In genomic region chr7:71206183-71206582, GRCh38 we compare ENCODE assay signal across 31 cellular contexts.
"Had no signal": no experiment of that assay in that cellular context is flagged by ENCODE, and none has a peak within 500 bp of the region (broad histone marks: within the 10 kb centered on the region; RNA-seq: fewer than 3 reads in every experiment).

No MANE protein-coding gene starts in this region.

- H3K27me3 ChIP-seq: ascending aorta, brain microvascular endothelial cell, esophagus squamous epithelium, gastroesophageal sphincter had no signal

- H3K9me3 ChIP-seq: esophagus squamous epithelium, gastroesophageal sphincter had no signal

- H3K36me3 ChIP-seq: ascending aorta, brain microvascular endothelial cell, esophagus squamous epithelium, gastroesophageal sphincter, WERI-Rb-1 had no signal

- H3K27me3 Mint-ChIP-seq: activated CD4-positive, alpha-beta memory T cell treated with anti-CD3 and anti-CD28 coated beads, Interleukin-2, amount 10 ng/mL, durations not matched to agents 7 days and 5 days; activated CD4-positive, alpha-beta T cell treated with anti-CD3 and anti-CD28 coated beads for 36 hours; activated CD4-positive, alpha-beta T cell treated with anti-CD3 and anti-CD28 coated beads, Interleukin-2, amount 10 ng/mL, durations not matched to agents 24 days and 14 days; activated naive CD4-positive, alpha-beta T cell treated with anti-CD3 and anti-CD28 coated beads, Interleukin-2, amount 10 ng/mL, durations not matched to agents 7 days and 5 days; activated naive CD8-positive, alpha-beta T cell treated with anti-CD3 and anti-CD28 coated beads, Interleukin-2, amount 10 ng/mL, durations not matched to agents 7 days and 5 days; activated T-cell treated with anti-CD3 and anti-CD28 coated beads, Interleukin-2, amount 50 U/mL, for 24 hours; effector memory CD8-positive, alpha-beta T cell; T-helper 17 cell had no signal

- H3K4me3 Mint-ChIP-seq: activated CD4-positive, alpha-beta memory T cell treated with anti-CD3 and anti-CD28 coated beads, Interleukin-2, amount 10 ng/mL, durations not matched to agents 7 days and 5 days; activated CD4-positive, alpha-beta T cell treated with anti-CD3 and anti-CD28 coated beads for 36 hours; activated CD4-positive, alpha-beta T cell treated with anti-CD3 and anti-CD28 coated beads, Interleukin-2, amount 10 ng/mL, durations not matched to agents 24 days and 14 days; activated naive CD4-positive, alpha-beta T cell treated with anti-CD3 and anti-CD28 coated beads, Interleukin-2, amount 10 ng/mL, durations not matched to agents 7 days and 5 days; activated naive CD8-positive, alpha-beta T cell treated with anti-CD3 and anti-CD28 coated beads, Interleukin-2, amount 10 ng/mL, durations not matched to agents 7 days and 5 days; activated T-cell treated with anti-CD3 and anti-CD28 coated beads, Interleukin-2, amount 50 U/mL, for 24 hours; activated T-cell treated with anti-CD3 and anti-CD28 coated beads, Interleukin-2, amount 50 U/mL, for 72 hours; effector memory CD8-positive, alpha-beta T cell; T-helper 17 cell; T-helper 2 cell treated with Interferon-gamma antibody and Interleukin-4, amounts not matched to agents 5 μg/mL and 100 μg/mL, for 36 hours had no signal

- DNase-seq: activated CD4-positive, alpha-beta memory T cell treated with anti-CD3 and anti-CD28 coated beads, Interleukin-2, amount 10 ng/mL, durations not matched to agents 7 days and 5 days; activated CD4-positive, alpha-beta T cell treated with anti-CD3 and anti-CD28 coated beads for 36 hours; activated CD4-positive, alpha-beta T cell treated with anti-CD3 and anti-CD28 coated beads, Interleukin-2, amount 10 ng/mL, durations not matched to agents 24 days and 14 days; activated CD4-positive, alpha-beta T cell treated with anti-CD3 and anti-CD28 coated beads, Interleukin-2, amount 50 U/mL, for 4 hours; activated CD4-positive, CD25-positive, alpha-beta regulatory T cell; activated CD4-positive, CD25-positive, alpha-beta regulatory T cell treated with anti-CD3 and anti-CD28 coated beads, Interleukin-2, amount 50 U/mL, for 72 hours; activated CD8-positive, alpha-beta memory T cell treated with anti-CD3 and anti-CD28 coated beads, Interleukin-2, amount 50 U/mL, for 48 hours; activated gamma-delta T cell; activated naive CD4-positive, alpha-beta T cell; activated naive CD4-positive, alpha-beta T cell treated with anti-CD3 and anti-CD28 coated beads, Interleukin-2, amount 10 ng/mL, durations not matched to agents 7 days and 5 days; activated naive CD8-positive, alpha-beta T cell treated with anti-CD3 and anti-CD28 coated beads, Interleukin-2, amount 10 ng/mL, durations not matched to agents 7 days and 5 days; activated T-cell treated with anti-CD3 and anti-CD28 coated beads for 4 hours; activated T-cell treated with anti-CD3 and anti-CD28 coated beads, Interleukin-2, amount 50 U/mL, for 24 hours; activated T-cell treated with anti-CD3 and anti-CD28 coated beads, Interleukin-2, amount 50 U/mL, for 72 hours; brain microvascular endothelial cell; caudate nucleus; cortex of kidney; dermis blood vessel endothelial cell; effector CD4-positive, alpha-beta T cell; effector memory CD8-positive, alpha-beta T cell; esophagus squamous epithelium; foreskin melanocyte; T-helper 1 cell; T-helper 17 cell; T1000; WERI-Rb-1 had no signal

- H3K4me1 Mint-ChIP-seq: activated CD4-positive, alpha-beta memory T cell treated with anti-CD3 and anti-CD28 coated beads, Interleukin-2, amount 10 ng/mL, durations not matched to agents 7 days and 5 days; activated CD4-positive, alpha-beta T cell treated with anti-CD3 and anti-CD28 coated beads for 36 hours; activated CD4-positive, alpha-beta T cell treated with anti-CD3 and anti-CD28 coated beads, Interleukin-2, amount 10 ng/mL, durations not matched to agents 24 days and 14 days; activated naive CD4-positive, alpha-beta T cell treated with anti-CD3 and anti-CD28 coated beads, Interleukin-2, amount 10 ng/mL, durations not matched to agents 7 days and 5 days; activated naive CD8-positive, alpha-beta T cell treated with anti-CD3 and anti-CD28 coated beads, Interleukin-2, amount 10 ng/mL, durations not matched to agents 7 days and 5 days; T-helper 17 cell had no signal

- H3K4me3 ChIP-seq: ascending aorta, esophagus squamous epithelium, gastroesophageal sphincter had no signal

- H3K36me3 Mint-ChIP-seq: activated naive CD4-positive, alpha-beta T cell treated with anti-CD3 and anti-CD28 coated beads, Interleukin-2, amount 10 ng/mL, durations not matched to agents 7 days and 5 days; activated naive CD8-positive, alpha-beta T cell treated with anti-CD3 and anti-CD28 coated beads, Interleukin-2, amount 10 ng/mL, durations not matched to agents 7 days and 5 days had no signal

- ATAC-seq: activated CD4-positive, alpha-beta T cell treated with anti-CD3 and anti-CD28 coated beads for 36 hours; activated naive CD4-positive, alpha-beta T cell treated with anti-CD3 and anti-CD28 coated beads, Interleukin-2, amount 50 U/mL, for 72 hours; activated T-cell treated with anti-CD3 and anti-CD28 coated beads, Interleukin-2, amount 50 U/mL, for 72 hours; effector memory CD8-positive, alpha-beta T cell; gastroesophageal sphincter; T-helper 17 cell had no signal

- H3K4me1 ChIP-seq: ascending aorta had no signal

- H3K27ac Mint-ChIP-seq: activated CD4-positive, alpha-beta memory T cell treated with anti-CD3 and anti-CD28 coated beads, Interleukin-2, amount 10 ng/mL, durations not matched to agents 7 days and 5 days; activated CD4-positive, alpha-beta T cell treated with anti-CD3 and anti-CD28 coated beads for 36 hours; activated CD4-positive, alpha-beta T cell treated with anti-CD3 and anti-CD28 coated beads, Interleukin-2, amount 10 ng/mL, durations not matched to agents 24 days and 14 days; activated naive CD4-positive, alpha-beta T cell treated with anti-CD3 and anti-CD28 coated beads, Interleukin-2, amount 10 ng/mL, durations not matched to agents 7 days and 5 days; activated naive CD8-positive, alpha-beta T cell treated with anti-CD3 and anti-CD28 coated beads, Interleukin-2, amount 10 ng/mL, durations not matched to agents 7 days and 5 days; activated T-cell treated with anti-CD3 and anti-CD28 coated beads, Interleukin-2, amount 50 U/mL, for 24 hours; activated T-cell treated with anti-CD3 and anti-CD28 coated beads, Interleukin-2, amount 50 U/mL, for 72 hours; effector memory CD8-positive, alpha-beta T cell; T-helper 17 cell; T-helper 2 cell treated with Interferon-gamma antibody and Interleukin-4, amounts not matched to agents 5 μg/mL and 100 μg/mL, for 36 hours had no signal

- H3K27ac ChIP-seq: ascending aorta, brain microvascular endothelial cell, epithelial cell of prostate, gastroesophageal sphincter, WERI-Rb-1 had no signal
